In the genomic region with DNA sequence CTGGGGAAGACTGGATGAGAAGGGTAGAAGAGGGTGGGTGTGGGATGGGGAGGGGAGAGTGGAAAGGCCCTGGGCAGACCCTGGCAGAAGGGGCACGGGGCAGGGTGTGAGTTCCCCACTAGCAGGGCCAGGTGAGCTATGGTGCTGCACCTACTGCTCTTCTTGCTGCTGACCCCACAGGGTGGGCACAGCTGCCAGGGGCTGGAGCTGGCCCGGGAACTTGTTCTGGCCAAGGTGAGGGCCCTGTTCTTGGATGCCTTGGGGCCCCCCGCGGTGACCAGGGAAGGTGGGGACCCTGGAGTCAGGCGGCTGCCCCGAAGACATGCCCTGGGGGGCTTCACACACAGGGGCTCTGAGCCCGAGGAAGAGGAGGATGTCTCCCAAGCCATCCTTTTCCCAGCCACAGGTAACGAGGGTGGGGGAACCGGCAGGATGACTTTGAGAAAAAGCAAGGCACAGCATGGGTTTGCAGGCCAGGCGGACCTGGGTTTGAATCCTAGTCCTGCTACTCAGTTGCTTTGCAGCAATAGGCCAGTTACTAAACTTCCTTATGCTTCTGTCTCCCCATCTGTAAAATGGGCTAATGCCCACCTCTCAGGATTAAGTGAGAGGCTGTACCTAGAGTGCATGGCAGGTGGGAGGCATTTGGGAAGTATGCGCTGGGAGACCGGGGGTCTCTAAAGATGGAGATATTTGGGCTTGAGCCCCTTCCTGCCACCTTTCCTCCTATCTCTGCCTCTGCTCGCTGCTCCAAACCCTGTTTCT, we compare ENCODE assay signal across 9 cellular contexts. TPM values are rescaled to one million over a fixed set of nuclear protein-coding genes. Genes with fewer than 3 reads are reported as not detected.
DNase-seq lines count a peak whose midpoint lies in the region; ATAC-seq and TF ChIP-seq lines count a peak whose summit lies in the region.
"Had no signal": no experiment of that assay in that cellular context is flagged by ENCODE, and none has a peak within 500 bp of the region (broad histone marks: within the 10 kb centered on the region; RNA-seq: fewer than 3 reads in every experiment).

A gene with protein sequence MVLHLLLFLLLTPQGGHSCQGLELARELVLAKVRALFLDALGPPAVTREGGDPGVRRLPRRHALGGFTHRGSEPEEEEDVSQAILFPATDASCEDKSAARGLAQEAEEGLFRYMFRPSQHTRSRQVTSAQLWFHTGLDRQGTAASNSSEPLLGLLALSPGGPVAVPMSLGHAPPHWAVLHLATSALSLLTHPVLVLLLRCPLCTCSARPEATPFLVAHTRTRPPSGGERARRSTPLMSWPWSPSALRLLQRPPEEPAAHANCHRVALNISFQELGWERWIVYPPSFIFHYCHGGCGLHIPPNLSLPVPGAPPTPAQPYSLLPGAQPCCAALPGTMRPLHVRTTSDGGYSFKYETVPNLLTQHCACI (plus strand): TSS at position 74 of the 765 bp plus-strand sequence. CDS start 65 bp downstream, at position 139.

- no peak within 1 kb of the TSS for H3K9ac ChIP-seq in rectal smooth muscle tissue (ENCODE audit: low read length)

- WGBS in hepatocyte (ENCODE audit: low lambda C conversion rate, missing lambda C conversion rate) = 89% methylated on average over 12 of the region's 13 CpGs

- CTCF ChIA-PET in CD8-positive, alpha-beta memory T cell (lab: Charles Lee) = no interaction called here

- H3K4me3 Mint-ChIP-seq in CD8-positive, alpha-beta memory T cell = peak within 1 kb of the TSS in 6 of 7 donors; percentile 22 to 81 (median 38)
- peak within 1 kb of the TSS in 1 of 2 donors; percentile 61 for H3K4me3 Mint-ChIP-seq in CD14-positive monocyte

- H2AFZ ChIP-seq in hepatocyte = peak within 1 kb of the TSS; percentile 22

- TF ChIP-seq CTCF in WERI-Rb-1 (IDR thresholded peaks at IDR 0.05; ENCODE audit: low read depth, low read length) = no peak
- no peak for TF ChIP-seq CTCF in hepatocyte (IDR thresholded peaks at IDR 0.05; ENCODE audit: poor library complexity)
- no peak for TF ChIP-seq CTCF in CD14-positive monocyte (IDR thresholded peaks at IDR 0.05)

- H4K20me1 ChIP-seq in hepatocyte (ENCODE audit: insufficient read depth, poor library complexity, severe bottlenecking) = peaks cover 10% of the 10 kb centered on the region

- DNase-seq in CD8-positive, alpha-beta memory T cell = no peak
- no peak for DNase-seq in WERI-Rb-1
- no peak for DNase-seq in hepatocyte (ENCODE audit: low spot score)
- no peak for DNase-seq in NCI-H345 treated with DMSO at 0.1 percent for 48 hours (lab: John Stamatoyannopoulos, UW; ENCODE audit: unreplicated experiment)
- no peak for DNase-seq in CD14-positive monocyte (ENCODE audit: low spot score)
- no peak for DNase-seq in NCI-H1436 treated with DMSO at 0.1 percent for 48 hours (lab: John Stamatoyannopoulos, UW)

- peaks cover 0 to 7% (median 0%) of the 10 kb centered on the region in 3 donors for H3K4me1 Mint-ChIP-seq in CD8-positive, alpha-beta memory T cell
- H3K4me1 Mint-ChIP-seq in CD14-positive monocyte = peaks cover 7% of the 10 kb centered on the region

- no peaks in the 10 kb centered on the region for H3K36me3 ChIP-seq in CD8-positive, alpha-beta memory T cell (ENCODE audit: insufficient read depth, low read length)
- H3K36me3 ChIP-seq in WERI-Rb-1 (peaks cover 14% of the 10 kb centered on the region), hepatocyte (replicated peaks; ENCODE audit: insufficient read depth, low read depth) (no peaks in the 10 kb centered on the region), rectal smooth muscle tissue (ENCODE audit: control insufficient read depth, insufficient read depth, low read length) (no peaks in the 10 kb centered on the region)

- peak within 1 kb of the TSS; percentile 63 for H3K27ac ChIP-seq in CD8-positive, alpha-beta memory T cell (ENCODE audit: low read depth, low read length)
- H3K27ac ChIP-seq in WERI-Rb-1 (peak within 1 kb of the TSS; percentile 72), hepatocyte (peak within 1 kb of the TSS; percentile 88), rectal smooth muscle tissue (ENCODE audit: low read depth, low read length) (peak within 1 kb of the TSS; percentile 78)

- H3K9me3 ChIP-seq in CD8-positive, alpha-beta memory T cell (ENCODE audit: low read length) = no peaks in the 10 kb centered on the region
- H3K9me3 ChIP-seq in WERI-Rb-1 (ENCODE audit: severe bottlenecking) (no peaks in the 10 kb centered on the region), hepatocyte (ENCODE audit: low read depth) (no peaks in the 10 kb centered on the region)

- H3K27me3 Mint-ChIP-seq in CD8-positive, alpha-beta memory T cell = peaks cover 22 to 71% of the 10 kb centered on the region in 2 donors
- H3K27me3 Mint-ChIP-seq in CD14-positive monocyte (ENCODE audit: low read depth in 3 of 3) = peaks cover 45 to 57% (median 50%) of the 10 kb centered on the region in 3 donors

- peaks cover 12% of the 10 kb centered on the region for H3K27me3 ChIP-seq in CD8-positive, alpha-beta memory T cell (ENCODE audit: insufficient read depth, low read length, poor library complexity, severe bottlenecking)
- H3K27me3 ChIP-seq in WERI-Rb-1 (ENCODE audit: insufficient read depth, low read depth, severe bottlenecking) (no peaks in the 10 kb centered on the region), hepatocyte (no peaks in the 10 kb centered on the region), rectal smooth muscle tissue (ENCODE audit: control insufficient read depth, insufficient read depth, low read length) (peaks cover 6% of the 10 kb centered on the region)

- H3K4me1 ChIP-seq in CD8-positive, alpha-beta memory T cell (ENCODE audit: insufficient read depth, low read length) = no peaks in the 10 kb centered on the region
- H3K4me1 ChIP-seq in hepatocyte (ENCODE audit: insufficient read depth) (peaks cover 21% of the 10 kb centered on the region), rectal smooth muscle tissue (ENCODE audit: control insufficient read depth, insufficient read depth, low read length) (peaks cover 4% of the 10 kb centered on the region)

- H3K36me3 Mint-ChIP-seq in CD8-positive, alpha-beta memory T cell = no peaks in the 10 kb centered on the region
- H3K36me3 Mint-ChIP-seq in CD14-positive monocyte = peaks cover 0 to 7% of the 10 kb centered on the region in 2 donors

- H3K4me2 ChIP-seq in hepatocyte = peak within 1 kb of the TSS; percentile 75

- no peak within 1 kb of the TSS for H3K27ac Mint-ChIP-seq in CD8-positive, alpha-beta memory T cell
- H3K27ac Mint-ChIP-seq in CD14-positive monocyte = peak within 1 kb of the TSS in 1 of 7 donors; percentile 44

- H3K79me2 ChIP-seq in hepatocyte = peaks cover 15% of the 10 kb centered on the region

- H3K4me3 ChIP-seq in CD8-positive, alpha-beta memory T cell (ENCODE audit: low read length) = no peak within 1 kb of the TSS
- H3K4me3 ChIP-seq in WERI-Rb-1 (ENCODE audit: low read depth, low read length) = peak within 1 kb of the TSS; percentile 64
- H3K4me3 ChIP-seq in hepatocyte = peak within 1 kb of the TSS; percentile 79
- peak within 1 kb of the TSS; percentile 29 for H3K4me3 ChIP-seq in rectal smooth muscle tissue (ENCODE audit: low read length)

- no peak for ATAC-seq in GM18909 (IDR thresholded peaks at IDR 0.05; ENCODE audit: poor library complexity, unreplicated experiment)
- ATAC-seq: HCT116 had no signal

- H3K9me2 ChIP-seq in hepatocyte (replicated peaks; ENCODE audit: insufficient read depth) = no peaks in the 10 kb centered on the region

- H3K9me3 Mint-ChIP-seq in CD8-positive, alpha-beta memory T cell = no peaks in the 10 kb centered on the region
- peaks cover 0 to 7% (median 0%) of the 10 kb centered on the region in 7 donors for H3K9me3 Mint-ChIP-seq in CD14-positive monocyte

- POLR2A ChIA-PET in CD8-positive, alpha-beta memory T cell (lab: Charles Lee) = no interaction called here

- intact Hi-C loops in CD14-positive monocyte (cut with micrococcal nuclease) = no loop called here

RNA-seq across cellular contexts. Expression of the gene that starts here (rescaled TPM):
- total RNA-seq in CD8-positive, alpha-beta memory T cell = not detected
- polyA plus RNA-seq in CD8-positive, alpha-beta memory T cell = not detected
- total RNA-seq in hepatocyte = 3.3 and 5.6 TPM in 2 replicates
- polyA plus RNA-seq in hepatocyte (8.1 and 9.2 TPM in 2 replicates), CD14-positive monocyte (not detected)
